27 cellular contexts compared by ENCODE assay signal in the genomic region with DNA sequence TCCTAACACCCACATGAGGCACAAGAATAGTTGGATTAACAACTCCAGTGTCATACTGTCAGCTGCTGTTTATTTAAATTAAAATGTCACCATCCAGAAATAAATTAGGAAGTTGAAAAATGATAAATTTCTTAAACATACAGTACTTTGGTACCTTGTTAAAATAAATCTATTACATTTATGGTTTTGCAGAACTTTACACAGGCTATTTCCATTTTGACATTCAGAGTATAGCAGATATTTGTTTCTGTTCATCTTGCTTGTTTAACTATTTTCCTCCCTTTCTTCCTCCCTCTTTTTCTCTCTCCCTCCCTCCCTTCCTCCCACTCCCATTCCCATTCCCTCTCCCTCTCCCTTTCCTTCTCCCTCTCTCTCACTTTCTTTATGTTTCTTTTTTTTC.
"Had no signal": no experiment of that assay in that cellular context is flagged by ENCODE, and none has a peak within 500 bp of the region (broad histone marks: within the 10 kb centered on the region; RNA-seq: fewer than 3 reads in every experiment).

No MANE protein-coding gene starts in this region.

- H3K27me3 ChIP-seq: stomach, suprapubic skin, testis, thyroid gland, tibial artery, tibial nerve, transverse colon, upper lobe of left lung, upper lobe of right lung, uterus, vagina had no signal

- H3K4me3 ChIP-seq: stomach, suprapubic skin, testis, thoracic aorta, thyroid gland, tibial artery, tibial nerve, transverse colon, upper lobe of left lung, upper lobe of right lung, uterus, vagina had no signal

- H3K27ac ChIP-seq: stomach, suprapubic skin, testis, thoracic aorta, thyroid gland, tibial artery, tibial nerve, transverse colon, upper lobe of left lung, upper lobe of right lung, uterus, vagina had no signal

- ATAC-seq: stimulated activated effector memory CD8-positive, alpha-beta T cell treated with anti-CD3 and anti-CD28 coated beads, Interleukin-12 subunit alpha, Interleukin-12 subunit beta, amount 100 ng/mL, for 72 hours; stimulated activated memory B cell treated with anti-CD40 and anti-IgM and Interleukin-4, amounts not matched to agents 10 μg/mL and 1 μg/mL and 100 μg/mL, for 72 hours; stimulated activated naive B cell treated with anti-CD40 and anti-IgM and Interleukin-4, amounts not matched to agents 10 μg/mL and 1 μg/mL and 100 μg/mL, for 72 hours; stimulated activated naive CD8-positive, alpha-beta T cell treated with anti-CD3 and anti-CD28 coated beads, Interleukin-15, amount 100 ng/mL, for 72 hours; stimulated activated naive CD8-positive, alpha-beta T cell treated with anti-CD3 and anti-CD28 coated beads, Interleukin-15, Interleukin-2, amounts not matched to agents 100 U/mL and 50 U/mL, for 24 hours; upper lobe of right lung had no signal

- H3K36me3 ChIP-seq: stomach, suprapubic skin, thoracic aorta, thyroid gland, tibial artery, tibial nerve, transverse colon, upper lobe of left lung, upper lobe of right lung, uterus, vagina had no signal

- FAIRE-seq: urothelium cell line had no signal

- DNase-seq: stimulated activated CD4-positive, alpha-beta T cell treated with anti-CD3 and anti-CD28 coated beads, Interleukin-2, amount 100 ng/mL, for 48 hours; stimulated activated CD4-positive, alpha-beta T cell treated with anti-CD3 and anti-CD28 coated beads, Interleukin-4, amount 100 ng/mL, for 1 hour; stimulated activated CD4-positive, alpha-beta T cell treated with anti-CD3 and anti-CD28 coated beads, Interleukin-4, amount 100 ng/mL, for 24 hours; stimulated activated CD4-positive, alpha-beta T cell treated with anti-CD3 and anti-CD28 coated beads, Interleukin-4, amount 100 ng/mL, for 4 hours; stimulated activated CD8-positive, alpha-beta memory T cell treated with anti-CD3 and anti-CD28 coated beads, Interleukin-4, amount 100 ng/mL, for 48 hours; stimulated activated naive B cell treated with anti-CD40 and anti-IgM and Interleukin-4, amounts not matched to agents 10 μg/mL and 1 μg/mL and 100 μg/mL, for 72 hours; stimulated activated naive CD4-positive, alpha-beta T cell; stimulated activated naive CD4-positive, alpha-beta T cell treated with Interleukin-2 at 50 U/mL for 16 hours; stimulated activated naive CD8-positive, alpha-beta T cell treated with anti-CD3 and anti-CD28 coated beads, Interleukin-15, amount 100 ng/mL, for 72 hours; stimulated activated naive CD8-positive, alpha-beta T cell treated with anti-CD3 and anti-CD28 coated beads, Interleukin-15, Interleukin-2, amounts not matched to agents 100 U/mL and 50 U/mL, for 24 hours; stomach; substantia nigra; testis; thyroid gland; tibial artery; transverse colon; trophoblast cell; upper lobe of left lung; upper lobe of right lung; uterus had no signal

- H3K4me1 ChIP-seq: stomach, suprapubic skin, testis, thyroid gland, tibial artery, tibial nerve, transverse colon, upper lobe of left lung, upper lobe of right lung, uterus, vagina had no signal

- H3K9me3 ChIP-seq: suprapubic skin, testis, thoracic aorta, thyroid gland, tibial artery, tibial nerve, upper lobe of left lung, upper lobe of right lung, uterus, vagina had no signal
